Comparison of ENCODE assay signal across 1 cellular context in the genomic region with DNA sequence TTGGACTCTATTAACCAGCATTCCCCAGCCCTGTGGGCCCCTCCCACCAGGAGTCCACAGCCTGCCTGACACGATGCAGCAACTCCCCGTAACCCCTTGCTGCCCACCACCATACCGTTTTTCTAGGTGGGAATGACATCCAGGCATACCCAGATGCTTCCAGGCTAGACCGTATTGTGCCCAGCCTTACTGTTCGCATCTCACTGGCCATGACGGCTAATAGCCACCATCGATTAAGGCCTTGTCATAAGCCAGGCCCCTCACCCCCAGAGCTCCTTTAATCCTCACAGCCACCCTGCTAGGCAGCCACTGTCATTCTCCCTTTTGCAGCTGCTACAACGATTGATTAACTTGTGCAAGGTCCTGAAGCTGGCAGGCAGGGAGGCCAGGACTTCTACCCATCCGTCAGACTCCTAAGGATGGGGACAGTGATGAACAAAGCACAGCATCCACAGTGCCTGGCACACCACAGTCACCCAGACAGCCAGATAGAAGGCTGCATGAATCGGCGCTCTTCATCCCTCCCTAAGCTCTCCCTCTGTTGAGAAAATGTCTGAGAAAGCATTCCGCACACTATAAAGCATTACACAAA.
A peak's percentile ranks its signal among the peaks of the same experiment; 100 is the strongest.
TF ChIP-seq lines count a peak whose summit lies in the region.

No MANE protein-coding gene starts in this region.

TF ChIP-seq in HepG2, 621 proteins besides CTCF, POLR2A, EP300 and RAD21 (continued from another document and continues in another):
- TF ChIP-seq ELF3 (CRISPR knock-in tag; IDR thresholded peaks at IDR 0.05) (0 out of 2 replicates have a peak, but pooled peaks have one; percentile 13), LCORL (IDR thresholded peaks at IDR 0.05) (no peak), LCORL (CRISPR knock-in tag; IDR thresholded peaks at IDR 0.05) (peak; percentile 41; the same call in 1 of the 2 replicates), ATF1 (CRISPR knock-in tag; IDR thresholded peaks at IDR 0.05) (no peak), SMARCC2 (IDR thresholded peaks at IDR 0.05) (no peak), ZNF7 (CRISPR knock-in tag; IDR thresholded peaks at IDR 0.05) (no peak), KDM6A (CRISPR knock-in tag; IDR thresholded peaks at IDR 0.05; ENCODE audit: low read depth) (no peak), TAF15 (IDR thresholded peaks at IDR 0.05; ENCODE audit: low read depth, low read length, poor library complexity, severe bottlenecking) (no peak), HMG20A (CRISPR knock-in tag; IDR thresholded peaks at IDR 0.05; ENCODE audit: borderline replicate concordance) (no peak), ZNF597 (CRISPR knock-in tag; IDR thresholded peaks at IDR 0.05) (no peak), SP140L (CRISPR knock-in tag; IDR thresholded peaks at IDR 0.05; ENCODE audit: borderline replicate concordance) (no peak), PBX3 (CRISPR knock-in tag; IDR thresholded peaks at IDR 0.05; ENCODE audit: borderline replicate concordance) (no peak), ZNF614 (CRISPR knock-in tag; IDR thresholded peaks at IDR 0.05; ENCODE audit: borderline replicate concordance) (0 out of 2 replicates have a peak, but pooled peaks have one; percentile 0), ZEB1 (IDR thresholded peaks at IDR 0.05; ENCODE audit: insufficient replicate concordance, low read depth) (no peak), ZNF3 (CRISPR knock-in tag; IDR thresholded peaks at IDR 0.05) (no peak), ZNF570 (CRISPR knock-in tag; IDR thresholded peaks at IDR 0.05; ENCODE audit: borderline replicate concordance) (no peak), HNRNPK (IDR thresholded peaks at IDR 0.05; ENCODE audit: low read depth, low read length, poor library complexity, severe bottlenecking) (no peak), ZBTB20 (CRISPR knock-in tag; IDR thresholded peaks at IDR 0.05; ENCODE audit: borderline replicate concordance, low read depth) (no peak), AHDC1 (CRISPR knock-in tag; IDR thresholded peaks at IDR 0.05; ENCODE audit: borderline replicate concordance) (no peak), MYC (CRISPR knock-in tag; IDR thresholded peaks at IDR 0.05; ENCODE audit: borderline replicate concordance) (0 out of 2 replicates have a peak, but pooled peaks have one; percentile 11), ZNF407 (CRISPR knock-in tag; IDR thresholded peaks at IDR 0.05; ENCODE audit: not compliant biosample characterization) (peak; percentile 87), CBFB (CRISPR knock-in tag; IDR thresholded peaks at IDR 0.05) (no peak), MED1 (CRISPR knock-in tag; IDR thresholded peaks at IDR 0.05) (no peak), SETDB1 (CRISPR knock-in tag; IDR thresholded peaks at IDR 0.05; ENCODE audit: borderline replicate concordance) (no peak)
- TF ChIP-seq, protein P1, sequence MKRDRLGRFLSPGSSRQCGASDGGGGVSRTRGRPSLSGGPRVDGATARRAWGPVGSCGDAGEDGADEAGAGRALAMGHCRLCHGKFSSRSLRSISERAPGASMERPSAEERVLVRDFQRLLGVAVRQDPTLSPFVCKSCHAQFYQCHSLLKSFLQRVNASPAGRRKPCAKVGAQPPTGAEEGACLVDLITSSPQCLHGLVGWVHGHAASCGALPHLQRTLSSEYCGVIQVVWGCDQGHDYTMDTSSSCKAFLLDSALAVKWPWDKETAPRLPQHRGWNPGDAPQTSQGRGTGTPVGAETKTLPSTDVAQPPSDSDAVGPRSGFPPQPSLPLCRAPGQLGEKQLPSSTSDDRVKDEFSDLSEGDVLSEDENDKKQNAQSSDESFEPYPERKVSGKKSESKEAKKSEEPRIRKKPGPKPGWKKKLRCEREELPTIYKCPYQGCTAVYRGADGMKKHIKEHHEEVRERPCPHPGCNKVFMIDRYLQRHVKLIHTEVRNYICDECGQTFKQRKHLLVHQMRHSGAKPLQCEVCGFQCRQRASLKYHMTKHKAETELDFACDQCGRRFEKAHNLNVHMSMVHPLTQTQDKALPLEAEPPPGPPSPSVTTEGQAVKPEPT (CRISPR knock-in tag; IDR thresholded peaks at IDR 0.05; ENCODE audit: low read depth) = no peak
- TF ChIP-seq, protein P2, sequence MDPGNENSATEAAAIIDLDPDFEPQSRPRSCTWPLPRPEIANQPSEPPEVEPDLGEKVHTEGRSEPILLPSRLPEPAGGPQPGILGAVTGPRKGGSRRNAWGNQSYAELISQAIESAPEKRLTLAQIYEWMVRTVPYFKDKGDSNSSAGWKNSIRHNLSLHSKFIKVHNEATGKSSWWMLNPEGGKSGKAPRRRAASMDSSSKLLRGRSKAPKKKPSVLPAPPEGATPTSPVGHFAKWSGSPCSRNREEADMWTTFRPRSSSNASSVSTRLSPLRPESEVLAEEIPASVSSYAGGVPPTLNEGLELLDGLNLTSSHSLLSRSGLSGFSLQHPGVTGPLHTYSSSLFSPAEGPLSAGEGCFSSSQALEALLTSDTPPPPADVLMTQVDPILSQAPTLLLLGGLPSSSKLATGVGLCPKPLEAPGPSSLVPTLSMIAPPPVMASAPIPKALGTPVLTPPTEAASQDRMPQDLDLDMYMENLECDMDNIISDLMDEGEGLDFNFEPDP (CRISPR knock-in tag; conservative IDR thresholded peaks at IDR 0.05) = 0 out of 2 replicates have a peak, but pooled peaks have one; percentile 44
